Comparison of ENCODE assay signal across 11 cellular contexts in genomic region chr22:39091136-39092081, GRCh38. TPM values are rescaled to one million over a fixed set of nuclear protein-coding genes. Genes with fewer than 3 reads are reported as not detected.
DNase-seq lines count a peak whose midpoint lies in the region; ATAC-seq and TF ChIP-seq lines count a peak whose summit lies in the region.
"Had no signal": no experiment of that assay in that cellular context is flagged by ENCODE, and none has a peak within 500 bp of the region (broad histone marks: within the 10 kb centered on the region; RNA-seq: fewer than 3 reads in every experiment).

No MANE protein-coding gene starts in this region.

- no TSS peak for BruUV-seq in MCF 10A (replicated peaks; lab: Mats Ljungman, UMichigan)

- intact Hi-C loops in CD4-positive, alpha-beta T cell (cut with DNase I, micrococcal nuclease), result no loop called here
- intact Hi-C loops in MCF 10A (cut with micrococcal nuclease), result no loop called here

- H3K4me3 Mint-ChIP-seq in CD4-positive, alpha-beta T cell, result peak overlapping the region; percentile 70
- peak overlapping the region; percentile 70 to 82 for H3K4me3 Mint-ChIP-seq in activated T-cell treated with anti-CD3 and anti-CD28 coated beads, Interleukin-2, amount 50 U/mL, for 72 hours
- peak overlapping the region; percentile 67 to 85 (median 80) for H3K4me3 Mint-ChIP-seq in naive thymus-derived CD8-positive, alpha-beta T cell
- H3K4me3 Mint-ChIP-seq in MCF 10A (ENCODE audit: unreplicated experiment), result no peak overlapping the region

- DNase-seq in CD4-positive, alpha-beta T cell, result no peak
- DNase-seq in H7 (peak; percentile 21), NCI-H2081 treated with DMSO at 0.1 percent for 48 hours (lab: John Stamatoyannopoulos, UW) (no peak), MCF 10A (ENCODE audit: unreplicated experiment) (no peak)
- no peak for DNase-seq in activated T-cell treated with anti-CD3 and anti-CD28 coated beads, Interleukin-2, amount 50 U/mL, for 72 hours
- DNase-seq in naive thymus-derived CD8-positive, alpha-beta T cell, result no peak
- DNase-seq: brain microvascular endothelial cell, GOT3, NCI-H2081, NCI-H82 had no signal

- H3K9me3 Mint-ChIP-seq in CD4-positive, alpha-beta T cell, result no peaks in the 10 kb centered on the region
- no peaks in the 10 kb centered on the region for H3K9me3 Mint-ChIP-seq in activated T-cell treated with anti-CD3 and anti-CD28 coated beads, Interleukin-2, amount 50 U/mL, for 72 hours
- H3K9me3 Mint-ChIP-seq in naive thymus-derived CD8-positive, alpha-beta T cell, result peaks cover 0 to 2% (median 0%) of the 10 kb centered on the region in 9 donors
- no peaks in the 10 kb centered on the region for H3K9me3 Mint-ChIP-seq in MCF 10A (ENCODE audit: unreplicated experiment)

- H3K27ac Mint-ChIP-seq in CD4-positive, alpha-beta T cell, result peak overlapping the region; percentile 99
- H3K27ac Mint-ChIP-seq in activated T-cell treated with anti-CD3 and anti-CD28 coated beads, Interleukin-2, amount 50 U/mL, for 72 hours, result peak overlapping the region; percentile 92
- peak overlapping the region; percentile 88 to 98 (median 96) for H3K27ac Mint-ChIP-seq in naive thymus-derived CD8-positive, alpha-beta T cell
- no peak overlapping the region for H3K27ac Mint-ChIP-seq in MCF 10A (ENCODE audit: low read depth, unreplicated experiment)

- H3K4me1 Mint-ChIP-seq in CD4-positive, alpha-beta T cell (ENCODE audit: low read depth), result peaks cover 85% of the 10 kb centered on the region
- H3K4me1 Mint-ChIP-seq in activated T-cell treated with anti-CD3 and anti-CD28 coated beads, Interleukin-2, amount 50 U/mL, for 72 hours (ENCODE audit: low read depth), result peaks cover 90% of the 10 kb centered on the region
- peaks cover 44 to 89% (median 82%) of the 10 kb centered on the region in 4 donors for H3K4me1 Mint-ChIP-seq in naive thymus-derived CD8-positive, alpha-beta T cell
- H3K4me1 Mint-ChIP-seq in MCF 10A (ENCODE audit: insufficient read depth, unreplicated experiment), result peaks cover 13% of the 10 kb centered on the region

- peaks cover 19% of the 10 kb centered on the region for H3K36me3 Mint-ChIP-seq in CD4-positive, alpha-beta T cell (ENCODE audit: low read depth)
- peaks cover 0 to under 1% of the 10 kb centered on the region in 2 donors for H3K36me3 Mint-ChIP-seq in activated T-cell treated with anti-CD3 and anti-CD28 coated beads, Interleukin-2, amount 50 U/mL, for 72 hours (ENCODE audit: insufficient read depth in 2 of 2)
- peaks cover 0 to 3% (median 1%) of the 10 kb centered on the region in 3 donors for H3K36me3 Mint-ChIP-seq in naive thymus-derived CD8-positive, alpha-beta T cell
- no peaks in the 10 kb centered on the region for H3K36me3 Mint-ChIP-seq in MCF 10A (ENCODE audit: insufficient read depth, unreplicated experiment)

- H3K4me3 ChIP-seq in H7 (ENCODE audit: insufficient read depth, low read depth, low read length), result no peak overlapping the region

- no peak for ATAC-seq in CD4-positive, alpha-beta T cell (ENCODE audit: poor library complexity)
- ATAC-seq in activated T-cell treated with anti-CD3 and anti-CD28 coated beads, Interleukin-2, amount 50 U/mL, for 72 hours (replicated peaks in 1 of 2), result no peak
- no peak for ATAC-seq in naive thymus-derived CD8-positive, alpha-beta T cell
- no peak for ATAC-seq in GM19455 (IDR thresholded peaks at IDR 0.05; ENCODE audit: unreplicated experiment)

- no peaks in the 10 kb centered on the region for H3K27me3 ChIP-seq in CD4-positive, alpha-beta T cell (ENCODE audit: control insufficient read depth, insufficient read depth, low read length)
- no peaks in the 10 kb centered on the region for H3K27me3 ChIP-seq in H7 (ENCODE audit: control insufficient read depth, insufficient read depth, low read length)
- H3K27me3 ChIP-seq: brain microvascular endothelial cell had no signal

- POLR2A ChIA-PET in CD4-positive, alpha-beta T cell (lab: Charles Lee), result interaction anchor here (1.5 kb wide), 1 partner anchor 11 kb away, joined by 5 read pairs; no protein-coding TSS in a partner anchor
- POLR2A ChIA-PET in naive thymus-derived CD8-positive, alpha-beta T cell (lab: Charles Lee), result interaction anchor here (1.0 kb wide), 1 partner anchor 52 kb away, joined by 3 read pairs; no protein-coding TSS in a partner anchor
- POLR2A ChIA-PET in MCF 10A (lab: Yijun Ruan, JAX), result no interaction called here

- no peaks in the 10 kb centered on the region for H3K27me3 Mint-ChIP-seq in CD4-positive, alpha-beta T cell
- H3K27me3 Mint-ChIP-seq in activated T-cell treated with anti-CD3 and anti-CD28 coated beads, Interleukin-2, amount 50 U/mL, for 72 hours (ENCODE audit: low read depth), result no peaks in the 10 kb centered on the region
- H3K27me3 Mint-ChIP-seq in naive thymus-derived CD8-positive, alpha-beta T cell, result no peaks in the 10 kb centered on the region
- H3K27me3 Mint-ChIP-seq in MCF 10A (ENCODE audit: insufficient read depth, unreplicated experiment), result no peaks in the 10 kb centered on the region

- H3K9me3 ChIP-seq in CD4-positive, alpha-beta T cell (ENCODE audit: control insufficient read depth, low read length), result no peaks in the 10 kb centered on the region

- peak overlapping the region; percentile 85 for H3K27ac ChIP-seq in CD4-positive, alpha-beta T cell (ENCODE audit: low read depth, low read length)
- H3K27ac ChIP-seq: brain microvascular endothelial cell had no signal

- no peaks in the 10 kb centered on the region for H3K36me3 ChIP-seq in H7 (replicated peaks; ENCODE audit: control insufficient read depth, insufficient read depth, low read length)
- H3K36me3 ChIP-seq: brain microvascular endothelial cell had no signal

- no peak for TF ChIP-seq CTCF in CD4-positive, alpha-beta T cell (IDR thresholded peaks at IDR 0.05)
- TF ChIP-seq CTCF in MCF 10A (IDR thresholded peaks at IDR 0.05; ENCODE audit: unreplicated experiment), result no peak

- CTCF ChIA-PET in CD4-positive, alpha-beta T cell (lab: Charles Lee), result interaction anchor here (1.0 to 1.4 kb wide), 3 partner anchors 27 to 30 kb away, joined by 3 to 7 read pairs (median 3); no protein-coding TSS in a partner anchor
- CTCF ChIA-PET in MCF 10A (lab: Yijun Ruan, JAX), result no interaction called here

RNA-seq across cellular contexts. Expression of gene APOBEC3H, which starts 5.6 kb away (rescaled TPM):
- total RNA-seq in CD4-positive, alpha-beta T cell, result under 1 TPM; 0.67 to 0.85 TPM
- total RNA-seq in H7 (2014; rRNA removed; shearing (Covaris generic)), result 0.52 TPM in 1 of 2 replicates, not detected in the other
- total RNA-seq in activated T-cell treated with anti-CD3 and anti-CD28 coated beads, Interleukin-2, amount 50 U/mL, for 72 hours, result 10 to 100 TPM; 21.9 to 24.4 TPM
- total RNA-seq in naive thymus-derived CD8-positive, alpha-beta T cell, result under 1 TPM in 1 of 2 experiments, not detected in 1; 0.55 TPM
- polyA plus RNA-seq in naive thymus-derived CD8-positive, alpha-beta T cell, result 1 to 10 TPM in 1 of 3 donors, not detected in 2; 3.2 TPM
- 0.86 and 1.2 TPM in 2 replicates for total RNA-seq in MCF 10A (2022)

RNA-seq across cellular contexts. Expression of gene APOBEC3G, which starts 14.3 kb away (rescaled TPM):
- 10 to 100 TPM; 18.8 to 20.6 TPM for total RNA-seq in CD4-positive, alpha-beta T cell
- total RNA-seq in H7 (2014; rRNA removed; shearing (Covaris generic)), result 3.0 and 4.2 TPM in 2 replicates
- total RNA-seq in activated T-cell treated with anti-CD3 and anti-CD28 coated beads, Interleukin-2, amount 50 U/mL, for 72 hours, result 100 to 1,000 TPM in 1 of 2 donors, 10 to 100 TPM in 1; 77.8 to 115 TPM
- total RNA-seq in naive thymus-derived CD8-positive, alpha-beta T cell, result 10 to 100 TPM; 24.3 to 27.4 TPM
- 100 to 1,000 TPM in 1 of 3 donors, 10 to 100 TPM in 2; 30.6 to 113 (median 38.7) TPM for polyA plus RNA-seq in naive thymus-derived CD8-positive, alpha-beta T cell
- 0.49 and 0.54 TPM in 2 replicates for total RNA-seq in MCF 10A (2022)

RNA-seq across cellular contexts. Expression of gene APOBEC3F, which starts 50.7 kb away (rescaled TPM):
- 1 to 10 TPM; 4.3 to 6.5 TPM for total RNA-seq in CD4-positive, alpha-beta T cell
- total RNA-seq in H7 (2014; rRNA removed; shearing (Covaris generic)), result 1.1 and 3.5 TPM in 2 replicates
- total RNA-seq in activated T-cell treated with anti-CD3 and anti-CD28 coated beads, Interleukin-2, amount 50 U/mL, for 72 hours, result 10 to 100 TPM; 44.8 to 49.0 TPM
- 10 to 100 TPM; 22.2 to 24.3 TPM for total RNA-seq in naive thymus-derived CD8-positive, alpha-beta T cell
- polyA plus RNA-seq in naive thymus-derived CD8-positive, alpha-beta T cell, result 10 to 100 TPM in 1 of 3 donors, 1 to 10 TPM in 2; 7.0 to 10.1 (median 8.4) TPM
- total RNA-seq in MCF 10A (2022), result 1.3 and 1.4 TPM in 2 replicates

Comparison
In these comparisons a context has a peak if more than half of its experiments do, and no peak if none do; other contexts are left out.
1. RNA of gene APOBEC3H, which starts 5.6 kb away (total RNA-seq): 21.9 to 24.4 TPM in activated T-cell treated with anti-CD3 and anti-CD28 coated beads, Interleukin-2, amount 50 U/mL, for 72 hours; 0.86 to 1.2 TPM in MCF 10A, 0.67 to 0.85 TPM in CD4-positive, alpha-beta T cell, 0.55 TPM in naive thymus-derived CD8-positive, alpha-beta T cell and 0.52 TPM in H7; every median in the first group is over 10 times any median in the second.